Comparison of ENCODE assay signal across 13 cellular contexts in the genomic region with DNA sequence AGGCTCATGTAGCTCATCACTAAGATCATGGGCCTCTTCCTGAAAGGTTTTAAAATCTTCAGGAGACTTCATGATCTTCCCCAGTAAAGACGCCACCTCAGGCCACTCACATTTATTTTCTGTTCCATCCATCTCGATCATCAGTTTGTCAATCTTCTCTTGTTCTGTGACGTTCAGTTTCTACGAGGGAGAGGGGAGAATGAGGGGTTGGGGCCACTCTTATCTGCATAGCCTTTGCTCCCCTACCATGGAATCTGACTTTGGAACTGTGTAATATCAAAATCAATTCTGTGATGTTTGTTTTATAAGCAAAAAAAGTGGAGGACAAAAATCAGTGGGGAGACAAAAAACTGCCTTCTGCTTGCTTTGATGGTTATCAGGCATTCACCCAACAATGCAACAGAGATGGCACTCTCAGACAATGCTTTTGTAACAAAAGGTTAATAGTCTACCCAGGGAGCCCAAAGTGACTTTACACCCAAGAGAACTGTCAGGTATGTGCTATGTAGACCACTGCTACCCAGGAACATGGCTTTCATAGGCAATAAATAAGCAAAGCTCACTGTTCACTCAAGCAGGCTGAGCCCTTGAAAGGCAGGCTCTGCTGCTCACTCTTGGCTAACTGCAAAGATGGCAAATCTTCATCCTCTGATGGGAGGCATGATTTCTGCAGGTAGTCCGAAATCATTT. TPM values are rescaled to one million over a fixed set of nuclear protein-coding genes. Genes with fewer than 3 reads are reported as not detected.
DNase-seq lines count a peak whose midpoint lies in the region; ATAC-seq and TF ChIP-seq lines count a peak whose summit lies in the region.
"Had no signal": no experiment of that assay in that cellular context is flagged by ENCODE, and none has a peak within 500 bp of the region (broad histone marks: within the 10 kb centered on the region; RNA-seq: fewer than 3 reads in every experiment).

No MANE protein-coding gene starts in this region.

- DNase-seq in Caco-2 = no peak
- DNase-seq in RWPE2 (ENCODE audit: low spot score) = no peak
- DNase-seq in chondrocyte (ENCODE audit: low spot score) = no peak
- no peak for DNase-seq in glomerular visceral epithelial cell (ENCODE audit: extremely low spot score)
- no peak for DNase-seq in HT-29 (ENCODE audit: low spot score)
- DNase-seq: C1 segment of cervical spinal cord, hippocampal formation, NCI-H1694, NCI-H446, WERI-Rb-1 had no signal

- POLR2A ChIA-PET in Caco-2 (lab: Charles Lee) = interaction anchor here (1.0 kb wide), 1 partner anchor 11 kb away, joined by 3 read pairs; the partner anchor contains the start of gene ENO1

- CTCF ChIA-PET in Caco-2 (lab: Charles Lee) = interaction anchor here (1.9 kb wide), 1 partner anchor 9 kb away, joined by 5 read pairs; no protein-coding TSS in a partner anchor

- no TSS peak for BruUV-seq in Caco-2 (replicated peaks; lab: Mats Ljungman, UMichigan)

- H3K4me3 Mint-ChIP-seq in Caco-2 (ENCODE audit: unreplicated experiment) = peak overlapping the region; percentile 16
- no peak overlapping the region for H3K4me3 Mint-ChIP-seq in chondrocyte (ENCODE audit: unreplicated experiment)

- H3K9ac ChIP-seq in BLaER1 = no peak overlapping the region

- H3K4me1 Mint-ChIP-seq in Caco-2 (ENCODE audit: low read depth, unreplicated experiment) = peaks cover 15% of the 10 kb centered on the region
- H3K4me1 Mint-ChIP-seq in chondrocyte (ENCODE audit: low read depth) = peaks cover 51% of the 10 kb centered on the region

- H3K27me3 ChIP-seq in BLaER1 = no peaks in the 10 kb centered on the region
- no peaks in the 10 kb centered on the region for H3K27me3 ChIP-seq in Caco-2 (replicated peaks; ENCODE audit: control insufficient read depth, insufficient read depth, low read length)
- H3K27me3 ChIP-seq in RWPE2 (ENCODE audit: insufficient read depth, poor library complexity, severe bottlenecking) = no peaks in the 10 kb centered on the region

- H3K9me3 Mint-ChIP-seq in Caco-2 (ENCODE audit: unreplicated experiment) = no peaks in the 10 kb centered on the region
- no peaks in the 10 kb centered on the region for H3K9me3 Mint-ChIP-seq in chondrocyte (ENCODE audit: low read depth)

- no peak overlapping the region for H3K27ac ChIP-seq in BLaER1
- peak overlapping the region; percentile 97 for H3K27ac ChIP-seq in RWPE2 (ENCODE audit: poor library complexity, severe bottlenecking)
- H3K27ac ChIP-seq: WERI-Rb-1 had no signal

- H3K4me1 ChIP-seq in BLaER1 (peaks cover 99% of the 10 kb centered on the region), Caco-2 (no peaks in the 10 kb centered on the region), RWPE2 (ENCODE audit: insufficient read depth, poor library complexity, severe bottlenecking) (peaks cover 29% of the 10 kb centered on the region)

- TF ChIP-seq CTCF in Caco-2 (IDR thresholded peaks at IDR 0.05; ENCODE audit: insufficient read depth in 1 of 2, low read depth in 1 of 2, low read length in 1 of 2, severe bottlenecking in 1 of 2, unreplicated experiment in 1 of 2) = no peak
- TF ChIP-seq CTCF in RWPE2 (IDR thresholded peaks at IDR 0.05; ENCODE audit: poor library complexity, severe bottlenecking) = no peak
- no peak for TF ChIP-seq CTCF in chondrocyte (IDR thresholded peaks at IDR 0.05)

- peaks cover 100% of the 10 kb centered on the region for H3K36me3 ChIP-seq in BLaER1
- H3K36me3 ChIP-seq in Caco-2 (ENCODE audit: control insufficient read depth, insufficient read depth, low read length) = peaks cover 20% of the 10 kb centered on the region
- peaks cover 100% of the 10 kb centered on the region for H3K36me3 ChIP-seq in RWPE2 (ENCODE audit: low read depth)

- H3K36me3 Mint-ChIP-seq in Caco-2 (ENCODE audit: insufficient read depth, unreplicated experiment) = peaks cover 98% of the 10 kb centered on the region
- peaks cover 65% of the 10 kb centered on the region for H3K36me3 Mint-ChIP-seq in chondrocyte (ENCODE audit: low read depth)

- ATAC-seq in RWPE2 (ENCODE audit: low read depth) = no peak
- ATAC-seq in GM18907 (IDR thresholded peaks at IDR 0.05; ENCODE audit: unreplicated experiment) = no peak
- no peak for ATAC-seq in HG02938 (IDR thresholded peaks at IDR 0.05; ENCODE audit: unreplicated experiment)

- peaks cover 100% of the 10 kb centered on the region for H4K20me1 ChIP-seq in BLaER1

- H3K4me3 ChIP-seq in BLaER1 = no peak overlapping the region
- no peak overlapping the region for H3K4me3 ChIP-seq in Caco-2 (ENCODE audit: low read depth, low read length)
- H3K4me3 ChIP-seq in RWPE2 (ENCODE audit: severe bottlenecking) = no peak overlapping the region

- no peak overlapping the region for H3K27ac Mint-ChIP-seq in Caco-2 (ENCODE audit: unreplicated experiment)
- H3K27ac Mint-ChIP-seq in chondrocyte (ENCODE audit: unreplicated experiment) = peak overlapping the region; percentile 12

- intact Hi-C loops in Caco-2 (cut with micrococcal nuclease; ENCODE audit: unreplicated experiment) = no loop called here

- H3K27me3 Mint-ChIP-seq in Caco-2 (ENCODE audit: insufficient read depth, unreplicated experiment) (no peaks in the 10 kb centered on the region), chondrocyte (ENCODE audit: low read depth) (no peaks in the 10 kb centered on the region)

- H3K9me3 ChIP-seq in BLaER1 = no peaks in the 10 kb centered on the region
- H3K9me3 ChIP-seq in Caco-2 = no peaks in the 10 kb centered on the region
- no peaks in the 10 kb centered on the region for H3K9me3 ChIP-seq in RWPE2 (ENCODE audit: severe bottlenecking)

- peak overlapping the region; percentile 20; the same call in 1 of the 2 replicates for H3K4me2 ChIP-seq in BLaER1

RNA-seq across cellular contexts. Expression of gene ENO1, which starts 10.5 kb away (rescaled TPM):
- total RNA-seq in Caco-2 (2022) (934 and 1,037 TPM in 2 replicates), chondrocyte (955 to 1,165 TPM (median 1,154 TPM) in 3 replicates)
- 2,011 and 2,121 TPM in 2 replicates for total RNA-seq in HT-29 (2014; rRNA removed; shearing (Covaris generic))

RNA-seq across cellular contexts. Expression of gene RERE, which starts 50.6 kb away (rescaled TPM):
- 85.2 and 91.1 TPM in 2 replicates for total RNA-seq in Caco-2 (2022)
- total RNA-seq in chondrocyte = 64.9 to 83.8 TPM (median 65.8 TPM) in 3 replicates
- 35.5 and 37.1 TPM in 2 replicates for total RNA-seq in HT-29 (2014; rRNA removed; shearing (Covaris generic))
